20 cellular contexts compared by ENCODE assay signal in the genomic region with DNA sequence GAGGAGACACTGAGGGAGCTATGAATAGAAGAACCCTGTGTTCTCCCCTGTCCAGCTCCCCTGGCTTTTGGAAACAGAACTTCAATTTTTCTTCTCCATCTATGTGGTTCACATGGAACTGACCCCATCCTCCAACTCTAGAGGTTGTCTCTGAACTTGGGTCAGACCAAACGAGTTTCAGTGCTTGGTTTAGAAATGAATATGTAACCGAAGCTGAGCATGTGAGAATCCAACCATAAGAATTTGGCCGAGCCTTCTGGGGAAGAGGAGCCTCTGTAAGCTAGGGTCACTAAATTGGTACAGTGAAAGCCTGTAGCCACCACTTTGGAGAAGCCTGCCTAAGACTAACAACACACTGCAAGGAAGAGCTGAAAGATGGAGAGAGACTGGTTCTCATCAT.
DNase-seq lines count a peak whose midpoint lies in the region; ATAC-seq and TF ChIP-seq lines count a peak whose summit lies in the region.
"Had no signal": no experiment of that assay in that cellular context is flagged by ENCODE, and none has a peak within 500 bp of the region (broad histone marks: within the 10 kb centered on the region; RNA-seq: fewer than 3 reads in every experiment).

No MANE protein-coding gene starts in this region.

- H3K4me1 ChIP-seq in OCI-LY3 (ENCODE audit: low read length): peaks cover 30% of the 10 kb centered on the region
- H3K4me1 ChIP-seq in upper lobe of right lung: no peaks in the 10 kb centered on the region
- H3K4me1 ChIP-seq in MM.1S (ENCODE audit: low read length): no peaks in the 10 kb centered on the region
- H3K4me1 ChIP-seq: body of pancreas, pancreas, tibial artery had no signal

- peak overlapping the region; percentile 50 for H3K4me2 ChIP-seq in OCI-LY3 (ENCODE audit: low read length)
- no peak overlapping the region for H3K4me2 ChIP-seq in MM.1S (ENCODE audit: low read depth, low read length)

- no peaks in the 10 kb centered on the region for H3K27me3 ChIP-seq in OCI-LY3 (ENCODE audit: low read depth, low read length)
- H3K27me3 ChIP-seq in upper lobe of right lung: no peaks in the 10 kb centered on the region
- H3K27me3 ChIP-seq in MM.1S (replicated peaks; ENCODE audit: insufficient read depth, low read length): no peaks in the 10 kb centered on the region
- H3K27me3 ChIP-seq: body of pancreas, MG63, pancreas, tibial artery had no signal

- H3K4me3 ChIP-seq in OCI-LY3 (ENCODE audit: low read length) (no peak overlapping the region; the same call in 1 of the 2 replicates), upper lobe of right lung (no peak overlapping the region), MM.1S (ENCODE audit: low read length) (no peak overlapping the region)
- H3K4me3 ChIP-seq: body of pancreas, MG63, pancreas, skin epidermis, tibial artery had no signal

- H3K36me3 ChIP-seq in OCI-LY3 (replicated peaks; ENCODE audit: low read depth, low read length) (no peaks in the 10 kb centered on the region), upper lobe of right lung (no peaks in the 10 kb centered on the region), MM.1S (replicated peaks; ENCODE audit: insufficient read depth, low read length) (no peaks in the 10 kb centered on the region)
- H3K36me3 ChIP-seq: MG63, pancreas, tibial artery had no signal

- H4K20me1 ChIP-seq in OCI-LY3 (ENCODE audit: insufficient read depth, low read length) (no peaks in the 10 kb centered on the region), MM.1S (ENCODE audit: insufficient read depth, low read length) (no peaks in the 10 kb centered on the region)

- ATAC-seq in GM18861 (IDR thresholded peaks at IDR 0.05; ENCODE audit: unreplicated experiment) (peak; percentile 58), GM21360 (IDR thresholded peaks at IDR 0.05; ENCODE audit: unreplicated experiment) (peak; percentile 62), HG02973 (IDR thresholded peaks at IDR 0.05; ENCODE audit: unreplicated experiment) (peak; percentile 71), upper lobe of right lung (no peak), SK-N-SH treated with all-trans-retinoic acid at 6 μM for 48 hours (no peak)
- ATAC-seq: body of pancreas, pancreas had no signal

- H2AFZ ChIP-seq in OCI-LY3 (ENCODE audit: low read depth, low read length) (no peak overlapping the region), MM.1S (ENCODE audit: low read length) (no peak overlapping the region)

- no peak for DNase-seq in upper lobe of right lung
- no peak for DNase-seq in activated gamma-delta T cell treated with Interleukin-2 at 50 U/mL for 16 hours
- no peak for DNase-seq in MM.1S
- DNase-seq: activated CD4-positive, alpha-beta T cell treated with anti-CD3 and anti-CD28 coated beads for 48 hours; activated naive CD4-positive, alpha-beta T cell treated with anti-CD3 and anti-CD28 coated beads, Interleukin-2, amount 10 ng/mL, durations not matched to agents 7 days and 5 days; AML-193; body of pancreas; erythroblast; HFFc6; MG63; NCI-H2081; NCI-H524 treated with DMSO at 0.1 percent for 48 hours; pancreas; tibial artery had no signal

- intact Hi-C loops in upper lobe of right lung (cut with DNase I): no loop called here

- no peaks in the 10 kb centered on the region for H3K9me2 ChIP-seq in MM.1S (replicated peaks; ENCODE audit: insufficient read depth, low read length)

- H3K9ac ChIP-seq in OCI-LY3 (ENCODE audit: low read length): no peak overlapping the region
- no peak overlapping the region for H3K9ac ChIP-seq in MM.1S (ENCODE audit: low read length)

- H3K9me3 ChIP-seq in OCI-LY3 (ENCODE audit: insufficient read depth, low read length): no peaks in the 10 kb centered on the region
- no peaks in the 10 kb centered on the region for H3K9me3 ChIP-seq in upper lobe of right lung
- H3K9me3 ChIP-seq in MM.1S (replicated peaks; ENCODE audit: insufficient read depth, low read length): no peaks in the 10 kb centered on the region
- H3K9me3 ChIP-seq: body of pancreas, MG63, pancreas, tibial artery had no signal

- H3K27ac ChIP-seq in OCI-LY3 (ENCODE audit: low read length) (no peak overlapping the region), upper lobe of right lung (no peak overlapping the region), MM.1S (ENCODE audit: low read length) (no peak overlapping the region)
- H3K27ac ChIP-seq: body of pancreas, pancreas, tibial artery had no signal

- TF ChIP-seq CTCF in OCI-LY3 (IDR thresholded peaks at IDR 0.05; ENCODE audit: low read depth, low read length) (no peak), upper lobe of right lung (IDR thresholded peaks at IDR 0.05) (no peak), MM.1S (IDR thresholded peaks at IDR 0.05; ENCODE audit: low read length) (no peak)

- H3F3A ChIP-seq in MM.1S (ENCODE audit: insufficient read depth, low read length): no peaks in the 10 kb centered on the region

- H3K79me2 ChIP-seq in OCI-LY3 (ENCODE audit: low read length) (no peaks in the 10 kb centered on the region), MM.1S (ENCODE audit: low read length) (no peaks in the 10 kb centered on the region)

TF ChIP-seq in SK-N-SH treated with all-trans-retinoic acid at 6 μM for 48 hours, 23 proteins besides CTCF, POLR2A, EP300 and RAD21:
- TF ChIP-seq TOX (CRISPR knock-in tag; IDR thresholded peaks at IDR 0.05; ENCODE audit: borderline replicate concordance): no peak
- TF ChIP-seq ESRRG (CRISPR knock-in tag; IDR thresholded peaks at IDR 0.05): no peak

Comparison
In these comparisons a context has a peak if more than half of its experiments do, and no peak if none do; other contexts are left out.
1. ATAC-seq: peak in GM18861 (single experiment), GM21360 (single experiment) and HG02973 (single experiment); none in upper lobe of right lung (single experiment) and SK-N-SH treated with all-trans-retinoic acid at 6 μM for 48 hours (single experiment).